ENCODE assay signal across 13 cellular contexts in the genomic region with DNA sequence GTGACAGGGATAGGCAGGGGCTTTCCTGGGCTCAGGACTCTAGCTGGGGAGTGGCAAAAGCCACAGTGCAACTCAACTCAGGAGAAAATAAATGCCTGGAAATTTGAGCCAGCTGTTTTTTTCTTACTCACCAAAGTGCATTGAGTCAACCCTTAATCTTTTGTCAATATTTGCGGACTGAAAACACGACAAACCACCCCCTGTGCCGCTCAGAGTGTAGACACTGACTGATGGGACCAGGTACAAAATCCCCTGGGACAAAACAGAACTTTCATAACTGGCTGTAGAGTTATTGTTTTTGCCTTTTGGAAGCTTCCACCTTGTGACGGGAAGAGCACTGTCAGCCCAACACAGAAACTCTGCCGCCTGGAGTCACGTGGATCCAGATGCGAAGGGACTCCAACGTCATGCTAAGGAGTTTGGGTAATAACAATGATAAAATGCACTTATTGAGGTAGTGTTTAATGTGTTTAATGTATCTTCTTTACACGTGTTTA.
DNase-seq lines count a peak whose midpoint lies in the region; ATAC-seq and TF ChIP-seq lines count a peak whose summit lies in the region.
"Had no signal": no experiment of that assay in that cellular context is flagged by ENCODE, and none has a peak within 500 bp of the region (broad histone marks: within the 10 kb centered on the region; RNA-seq: fewer than 3 reads in every experiment).

No MANE protein-coding gene starts in this region.

- no peaks in the 10 kb centered on the region for H3K27me3 Mint-ChIP-seq in mesothelial cell of epicardium (ENCODE audit: low read depth)

- H3K4me1 Mint-ChIP-seq in mesothelial cell of epicardium = peaks cover 26% of the 10 kb centered on the region

- H3K36me3 Mint-ChIP-seq in mesothelial cell of epicardium = no peaks in the 10 kb centered on the region
- H3K36me3 Mint-ChIP-seq: CD14-positive monocyte, WTC11 had no signal

- peak overlapping the region; percentile 27 for H3K27ac Mint-ChIP-seq in mesothelial cell of epicardium
- H3K27ac Mint-ChIP-seq: CD14-positive monocyte, WTC11 had no signal

- no peak overlapping the region for H3K4me3 Mint-ChIP-seq in mesothelial cell of epicardium
- H3K4me3 Mint-ChIP-seq: WTC11 had no signal

- BruUV-seq in Panc1 (replicated peaks; lab: Mats Ljungman, UMichigan) = no TSS peak

- H3K9me3 Mint-ChIP-seq in mesothelial cell of epicardium = peaks cover 5% of the 10 kb centered on the region
- H3K9me3 Mint-ChIP-seq: CD14-positive monocyte, WTC11 had no signal

- H3K27me3 ChIP-seq in Panc1 (ENCODE audit: control insufficient read depth, insufficient read depth, low read length) = no peaks in the 10 kb centered on the region; the same call in 1 of the 2 replicates
- H3K27me3 ChIP-seq: sigmoid colon had no signal

- H3K27ac ChIP-seq in Panc1 (ENCODE audit: low read length) = no peak overlapping the region
- H3K27ac ChIP-seq: sigmoid colon had no signal

- DNase-seq in DMS53 (lab: John Stamatoyannopoulos, UW) (peak; percentile 97), NCI-H1436 treated with DMSO at 0.1 percent for 48 hours (lab: John Stamatoyannopoulos, UW) (peak; percentile 25), Panc1 (ENCODE audit: low read depth, low spot score) (no peak), mesothelial cell of epicardium (ENCODE audit: low spot score in 2 of 2, unreplicated experiment in 2 of 2) (no peak), ureter (ENCODE audit: low spot score) (no peak), epidermal melanocyte (ENCODE audit: insufficient read length, low spot score) (no peak), Kasumi-1 (lab: John Stamatoyannopoulos, UW) (no peak)
- DNase-seq: activated T-cell treated with anti-CD3 and anti-CD28 coated beads for 4 hours, sigmoid colon had no signal

- intact Hi-C loops in Panc1 (cut with micrococcal nuclease; ENCODE audit: unreplicated experiment) = loop anchor here (10.0 kb wide), 1 partner anchor 160 kb away; a partner anchor contains a TSS

- POLR2A ChIA-PET in Panc1 (lab: Charles Lee) = no interaction called here

- peaks cover 12% of the 10 kb centered on the region for H3K4me1 ChIP-seq in Panc1 (ENCODE audit: control insufficient read depth, insufficient read depth, low read length)

- CTCF ChIA-PET in Panc1 (lab: Charles Lee) = interaction anchor here (0.8 kb wide), 1 partner anchor 1130 kb away, joined by 3 read pairs; no protein-coding TSS in a partner anchor

- no peak overlapping the region for H3K4me3 ChIP-seq in Panc1 (ENCODE audit: low read depth in 2 of 2, low read length in 2 of 2)
- H3K4me3 ChIP-seq: sigmoid colon had no signal

- H3K9me3 ChIP-seq in Panc1 (ENCODE audit: control insufficient read depth, insufficient read depth, low read depth, low read length) = no peaks in the 10 kb centered on the region
- H3K9me3 ChIP-seq: sigmoid colon had no signal

- no peak for TF ChIP-seq CTCF in Panc1 (IDR thresholded peaks at IDR 0.05)
- TF ChIP-seq CTCF in mesothelial cell of epicardium (IDR thresholded peaks at IDR 0.05; ENCODE audit: unreplicated experiment) = no peak

- no peaks in the 10 kb centered on the region for H3K36me3 ChIP-seq in Panc1 (ENCODE audit: control insufficient read depth, insufficient read depth, low read length)
- H3K36me3 ChIP-seq: sigmoid colon had no signal

- in situ Hi-C loops in Panc1 (cut with HindIII; ENCODE audit: low pct_unique_long_range_greater_than_20kb, low sequenced_read_pairs) = no loop called here

- peak; percentile 27; the same call in 1 of the 2 replicates for ATAC-seq in Panc1
- ATAC-seq in HG02938 (IDR thresholded peaks at IDR 0.05; ENCODE audit: unreplicated experiment) = no peak
- ATAC-seq: HCT116, WTC11 had no signal

Comparison
In these comparisons a context has a peak if more than half of its experiments do, and no peak if none do; other contexts are left out.
1. DNase-seq: peak in DMS53 (single experiment) and NCI-H1436 treated with DMSO at 0.1 percent for 48 hours (single experiment); none in Panc1 (single experiment), mesothelial cell of epicardium (0 of 2), ureter (single experiment), epidermal melanocyte (single experiment) and Kasumi-1 (0 of 2).